Comparison of ENCODE assay signal across 1 cellular context in the genomic region with DNA sequence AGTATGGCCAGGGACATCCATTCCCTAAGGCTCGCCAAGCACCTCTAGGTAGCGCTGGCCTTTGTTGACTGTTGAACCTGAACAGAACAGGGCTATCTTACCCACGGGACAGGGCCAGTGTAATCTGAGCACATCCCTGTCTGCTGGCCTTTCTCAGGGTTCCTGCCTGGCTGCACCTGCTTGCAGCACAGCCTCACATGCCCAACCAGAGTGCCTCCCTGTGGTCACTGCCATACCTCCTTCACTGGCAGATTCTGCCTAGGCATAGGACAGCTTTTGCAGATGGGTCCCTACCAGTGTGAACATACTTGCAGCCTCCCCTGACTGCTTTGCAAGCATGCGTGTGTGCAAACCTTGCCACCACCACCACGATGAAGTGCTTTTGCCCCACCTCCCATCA.
TF ChIP-seq lines count a peak whose summit lies in the region.

No MANE protein-coding gene starts in this region.

TF ChIP-seq in IMR-90, 13 proteins besides CTCF, POLR2A, EP300 and RAD21:
- TF ChIP-seq NFE2L2 (IDR thresholded peaks at IDR 0.05; ENCODE audit: low read depth, low read length) = no peak
- TF ChIP-seq, protein P1, sequence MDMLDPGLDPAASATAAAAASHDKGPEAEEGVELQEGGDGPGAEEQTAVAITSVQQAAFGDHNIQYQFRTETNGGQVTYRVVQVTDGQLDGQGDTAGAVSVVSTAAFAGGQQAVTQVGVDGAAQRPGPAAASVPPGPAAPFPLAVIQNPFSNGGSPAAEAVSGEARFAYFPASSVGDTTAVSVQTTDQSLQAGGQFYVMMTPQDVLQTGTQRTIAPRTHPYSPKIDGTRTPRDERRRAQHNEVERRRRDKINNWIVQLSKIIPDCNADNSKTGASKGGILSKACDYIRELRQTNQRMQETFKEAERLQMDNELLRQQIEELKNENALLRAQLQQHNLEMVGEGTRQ (IDR thresholded peaks at IDR 0.05; ENCODE audit: low read depth, low read length) = no peak
- TF ChIP-seq SMC3 (IDR thresholded peaks at IDR 0.05; ENCODE audit: low read depth, low read length) = no peak
- no peak for TF ChIP-seq MXI1 (IDR thresholded peaks at IDR 0.05; ENCODE audit: borderline replicate concordance, low read depth, low read length)
- TF ChIP-seq MAFK (IDR thresholded peaks at IDR 0.05; ENCODE audit: low read depth, low read length) = no peak
- no peak for TF ChIP-seq CEBPB (IDR thresholded peaks at IDR 0.05; ENCODE audit: low read depth, low read length)
- TF ChIP-seq CHD1 (IDR thresholded peaks at IDR 0.05; ENCODE audit: low read depth, low read length) = no peak
- no peak for TF ChIP-seq RFX5 (IDR thresholded peaks at IDR 0.05; ENCODE audit: low read depth, low read length)
- no peak for TF ChIP-seq FOS (IDR thresholded peaks at IDR 0.05; ENCODE audit: low read depth, low read length)
- TF ChIP-seq ELK1 (IDR thresholded peaks at IDR 0.05; ENCODE audit: borderline replicate concordance, low read depth, low read length) = no peak
- no peak for TF ChIP-seq RCOR1 (IDR thresholded peaks at IDR 0.05; ENCODE audit: insufficient replicate concordance, low read length)
- no peak for TF ChIP-seq BHLHE40 (IDR thresholded peaks at IDR 0.05; ENCODE audit: low read depth, low read length)
- no peak for TF ChIP-seq MAZ (IDR thresholded peaks at IDR 0.05; ENCODE audit: borderline replicate concordance, low read depth, low read length)
